Comparison of ENCODE assay signal across 1 cellular context in genomic region chr12:110421159-110421661, GRCh38.
TF ChIP-seq lines count a peak whose summit lies in the region.

No MANE protein-coding gene starts in this region.

TF ChIP-seq in GM23338, 12 proteins besides CTCF, POLR2A, EP300 and RAD21:
- TF ChIP-seq, protein P1, sequence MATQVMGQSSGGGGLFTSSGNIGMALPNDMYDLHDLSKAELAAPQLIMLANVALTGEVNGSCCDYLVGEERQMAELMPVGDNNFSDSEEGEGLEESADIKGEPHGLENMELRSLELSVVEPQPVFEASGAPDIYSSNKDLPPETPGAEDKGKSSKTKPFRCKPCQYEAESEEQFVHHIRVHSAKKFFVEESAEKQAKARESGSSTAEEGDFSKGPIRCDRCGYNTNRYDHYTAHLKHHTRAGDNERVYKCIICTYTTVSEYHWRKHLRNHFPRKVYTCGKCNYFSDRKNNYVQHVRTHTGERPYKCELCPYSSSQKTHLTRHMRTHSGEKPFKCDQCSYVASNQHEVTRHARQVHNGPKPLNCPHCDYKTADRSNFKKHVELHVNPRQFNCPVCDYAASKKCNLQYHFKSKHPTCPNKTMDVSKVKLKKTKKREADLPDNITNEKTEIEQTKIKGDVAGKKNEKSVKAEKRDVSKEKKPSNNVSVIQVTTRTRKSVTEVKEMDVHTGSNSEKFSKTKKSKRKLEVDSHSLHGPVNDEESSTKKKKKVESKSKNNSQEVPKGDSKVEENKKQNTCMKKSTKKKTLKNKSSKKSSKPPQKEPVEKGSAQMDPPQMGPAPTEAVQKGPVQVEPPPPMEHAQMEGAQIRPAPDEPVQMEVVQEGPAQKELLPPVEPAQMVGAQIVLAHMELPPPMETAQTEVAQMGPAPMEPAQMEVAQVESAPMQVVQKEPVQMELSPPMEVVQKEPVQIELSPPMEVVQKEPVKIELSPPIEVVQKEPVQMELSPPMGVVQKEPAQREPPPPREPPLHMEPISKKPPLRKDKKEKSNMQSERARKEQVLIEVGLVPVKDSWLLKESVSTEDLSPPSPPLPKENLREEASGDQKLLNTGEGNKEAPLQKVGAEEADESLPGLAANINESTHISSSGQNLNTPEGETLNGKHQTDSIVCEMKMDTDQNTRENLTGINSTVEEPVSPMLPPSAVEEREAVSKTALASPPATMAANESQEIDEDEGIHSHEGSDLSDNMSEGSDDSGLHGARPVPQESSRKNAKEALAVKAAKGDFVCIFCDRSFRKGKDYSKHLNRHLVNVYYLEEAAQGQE (IDR thresholded peaks at IDR 0.05; ENCODE audit: unreplicated experiment) = no peak
- TF ChIP-seq JUNB (IDR thresholded peaks at IDR 0.05; ENCODE audit: unreplicated experiment) (no peak), ZNF114 (CRISPR knock-in tag; IDR thresholded peaks at IDR 0.05) (no peak)
- TF ChIP-seq, protein P2, sequence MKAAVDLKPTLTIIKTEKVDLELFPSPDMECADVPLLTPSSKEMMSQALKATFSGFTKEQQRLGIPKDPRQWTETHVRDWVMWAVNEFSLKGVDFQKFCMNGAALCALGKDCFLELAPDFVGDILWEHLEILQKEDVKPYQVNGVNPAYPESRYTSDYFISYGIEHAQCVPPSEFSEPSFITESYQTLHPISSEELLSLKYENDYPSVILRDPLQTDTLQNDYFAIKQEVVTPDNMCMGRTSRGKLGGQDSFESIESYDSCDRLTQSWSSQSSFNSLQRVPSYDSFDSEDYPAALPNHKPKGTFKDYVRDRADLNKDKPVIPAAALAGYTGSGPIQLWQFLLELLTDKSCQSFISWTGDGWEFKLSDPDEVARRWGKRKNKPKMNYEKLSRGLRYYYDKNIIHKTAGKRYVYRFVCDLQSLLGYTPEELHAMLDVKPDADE (IDR thresholded peaks at IDR 0.05) = no peak
